14 cellular contexts compared by ENCODE assay signal in genomic region chr1:93635614-93636543, GRCh38. TPM values are rescaled to one million over a fixed set of nuclear protein-coding genes. Genes with fewer than 3 reads are reported as not detected.
DNase-seq lines count a peak whose midpoint lies in the region; ATAC-seq and TF ChIP-seq lines count a peak whose summit lies in the region.
"Had no signal": no experiment of that assay in that cellular context is flagged by ENCODE, and none has a peak within 500 bp of the region (broad histone marks: within the 10 kb centered on the region; RNA-seq: fewer than 3 reads in every experiment).

No MANE protein-coding gene starts in this region.

- peak overlapping the region; percentile 25; the same call in 1 of the 2 replicates for H3K4me3 Mint-ChIP-seq in WTC11
- H3K4me3 Mint-ChIP-seq in nephron progenitor cell, result no peak overlapping the region
- H3K4me3 Mint-ChIP-seq: T-helper 1 cell treated with Interleukin-12 subunit alpha and Interleukin-12 subunit beta and Interleukin-4 antibody, amounts not matched to agents 30 μg/mL and 1 μg/mL, for 36 hours had no signal

- intact Hi-C loops in left cardiac atrium (cut with DNase I), result loop anchor here in 1 of 2 donors (10.0 kb wide), 1 partner anchor 209 kb away; no protein-coding TSS in a partner anchor

- peaks cover 11% of the 10 kb centered on the region for H3K9me3 Mint-ChIP-seq in WTC11
- peaks cover 9% of the 10 kb centered on the region for H3K9me3 Mint-ChIP-seq in nephron progenitor cell
- H3K9me3 Mint-ChIP-seq: T-helper 1 cell treated with Interleukin-12 subunit alpha and Interleukin-12 subunit beta and Interleukin-4 antibody, amounts not matched to agents 30 μg/mL and 1 μg/mL, for 36 hours had no signal

- DNase-seq in Ammon's horn (ENCODE audit: low spot score), result peak; percentile 87
- DNase-seq in WTC11 (ENCODE audit: low spot score), result peak; percentile 61
- no peak for DNase-seq in left cardiac atrium
- no peak for DNase-seq in nephron progenitor cell
- DNase-seq in central memory CD4-positive, alpha-beta T cell, result no peak
- no peak for DNase-seq in HPDE6-E6E7 (ENCODE audit: extremely low spot score)
- no peak for DNase-seq in NCI-H2081 (lab: John Stamatoyannopoulos, UW)
- DNase-seq: amniotic stem cell, foreskin keratinocyte, GDM1, HCEC 1CT, MV-4-11 had no signal

- ATAC-seq in WTC11 (peak; percentile 90), left cardiac atrium (peak; percentile 30 to 36), HG03354 (IDR thresholded peaks at IDR 0.05; ENCODE audit: poor library complexity, severe bottlenecking, unreplicated experiment) (no peak)
- ATAC-seq: foreskin keratinocyte had no signal

- CTCF ChIA-PET in WTC11 (lab: Charles Lee), result interaction anchor here (0.5 to 4.8 kb wide), 15 partner anchors 9 to 331 kb away, joined by 3 to 52 read pairs (median 6); partner anchors contain the start of gene BCAR3

- H3K27me3 Mint-ChIP-seq in WTC11 (ENCODE audit: low read depth) (no peaks in the 10 kb centered on the region), nephron progenitor cell (ENCODE audit: low read depth, poor library complexity) (no peaks in the 10 kb centered on the region)

- H3K4me1 Mint-ChIP-seq in WTC11 (peaks cover 36% of the 10 kb centered on the region), nephron progenitor cell (peaks cover 22% of the 10 kb centered on the region)

- H3K27ac Mint-ChIP-seq in WTC11, result peak overlapping the region; percentile 97
- peak overlapping the region; percentile 76 for H3K27ac Mint-ChIP-seq in nephron progenitor cell
- H3K27ac Mint-ChIP-seq: T-helper 1 cell treated with Interleukin-12 subunit alpha and Interleukin-12 subunit beta and Interleukin-4 antibody, amounts not matched to agents 30 μg/mL and 1 μg/mL, for 36 hours had no signal

- no peak for TF ChIP-seq CTCF in WTC11 (IDR thresholded peaks at IDR 0.05)
- no peak for TF ChIP-seq CTCF in nephron progenitor cell (IDR thresholded peaks at IDR 0.05)

- POLR2A ChIA-PET in WTC11 (lab: Charles Lee), result interaction anchor here (0.7 to 1.7 kb wide), 3 partner anchors 8 to 185 kb away, joined by 4 to 6 read pairs (median 4); partner anchors contain the start of gene BCAR3

- H3K36me3 Mint-ChIP-seq in WTC11, result peaks cover 22% of the 10 kb centered on the region
- H3K36me3 Mint-ChIP-seq in nephron progenitor cell (ENCODE audit: low read depth), result peaks cover 54% of the 10 kb centered on the region

TF ChIP-seq in WTC11, 78 proteins besides CTCF, POLR2A, EP300 and RAD21:
- TF ChIP-seq ATF2 (CRISPR knock-in tag; IDR thresholded peaks at IDR 0.05; ENCODE audit: borderline replicate concordance, low read depth) (no peak), FOXK1 (CRISPR knock-in tag; IDR thresholded peaks at IDR 0.05) (0 out of 2 replicates have a peak, but pooled peaks have one; percentile 70), KAT7 (CRISPR knock-in tag; IDR thresholded peaks at IDR 0.05; ENCODE audit: borderline replicate concordance) (0 out of 2 replicates have a peak, but pooled peaks have one; percentile 27), FOXP4 (CRISPR knock-in tag; IDR thresholded peaks at IDR 0.05) (peak; percentile 90; the same call in 1 of the 2 replicates), ZNF512 (CRISPR knock-in tag; IDR thresholded peaks at IDR 0.05; ENCODE audit: borderline replicate concordance) (no peak), EMX1 (CRISPR knock-in tag; IDR thresholded peaks at IDR 0.05) (no peak), ZBTB43 (CRISPR knock-in tag; IDR thresholded peaks at IDR 0.05) (0 out of 2 replicates have a peak, but pooled peaks have one; percentile 42), ZNF423 (CRISPR knock-in tag; IDR thresholded peaks at IDR 0.05) (peak; percentile 22; the same call in 1 of the 2 replicates), ATF1 (CRISPR knock-in tag; IDR thresholded peaks at IDR 0.05) (no peak), MAX (CRISPR knock-in tag; IDR thresholded peaks at IDR 0.05) (peak; percentile 32; the same call in 1 of the 2 replicates), OVOL2 (CRISPR knock-in tag; IDR thresholded peaks at IDR 0.05; ENCODE audit: borderline replicate concordance) (no peak), TEAD1 (CRISPR knock-in tag; IDR thresholded peaks at IDR 0.05) (peak; percentile 85; the same call in 1 of the 2 replicates), ATF3 (CRISPR knock-in tag; conservative IDR thresholded peaks at IDR 0.05) (no peak), SP1 (CRISPR knock-in tag; conservative IDR thresholded peaks at IDR 0.05) (no peak)

RNA-seq across cellular contexts. Expression of gene BCAR3, which starts 45.8 kb away (rescaled TPM):
- 9.3 to 14.8 TPM (median 9.6 TPM) in 3 replicates for total RNA-seq in WTC11 (2021)
- 10 to 100 TPM; 12.4 to 17.5 TPM for total RNA-seq in left cardiac atrium

Comparison
In these comparisons a context has a peak if more than half of its experiments do, and no peak if none do; other contexts are left out.
1. DNase-seq: peak in Ammon's horn (single experiment) and WTC11 (single experiment); none in left cardiac atrium (single experiment), nephron progenitor cell (single experiment), central memory CD4-positive, alpha-beta T cell (single experiment), HPDE6-E6E7 (single experiment) and NCI-H2081 (0 of 2).